ENCODE assay signal across 2 cellular contexts in genomic region chr1:228095161-228095560, GRCh38.
TF ChIP-seq lines count a peak whose summit lies in the region.

No MANE protein-coding gene starts in this region.

TF ChIP-seq in H1, 55 proteins besides CTCF, POLR2A, EP300 and RAD21:
- TF ChIP-seq HDAC2 (IDR thresholded peaks at IDR 0.05; ENCODE audit: borderline replicate concordance in 1 of 2, low read depth in 2 of 2, low read length in 2 of 2): no peak
- TF ChIP-seq SIRT6 (IDR thresholded peaks at IDR 0.05; ENCODE audit: low read length): no peak
- no peak for TF ChIP-seq MAFK (IDR thresholded peaks at IDR 0.05; ENCODE audit: low read depth, low read length)
- TF ChIP-seq RNF2 (IDR thresholded peaks at IDR 0.05; ENCODE audit: borderline replicate concordance, low read depth, low read length, missing control alignments, poor library complexity, severe bottlenecking): no peak
- TF ChIP-seq E2F6 (IDR thresholded peaks at IDR 0.05): no peak
- TF ChIP-seq CEBPB (IDR thresholded peaks at IDR 0.05; ENCODE audit: low read depth, low read length): no peak
- TF ChIP-seq BRCA1 (IDR thresholded peaks at IDR 0.05; ENCODE audit: low read depth, low read length): no peak
- no peak for TF ChIP-seq BACH1 (IDR thresholded peaks at IDR 0.05; ENCODE audit: low read length)
- TF ChIP-seq ASH2L (IDR thresholded peaks at IDR 0.05; ENCODE audit: low read length): no peak
- TF ChIP-seq RBBP5 (IDR thresholded peaks at IDR 0.05; ENCODE audit: borderline replicate concordance, low read depth, low read length): no peak
- no peak for TF ChIP-seq GABPA (IDR thresholded peaks at IDR 0.05; ENCODE audit: borderline replicate concordance, insufficient read depth, low read length)
- TF ChIP-seq TAF1 (IDR thresholded peaks at IDR 0.05; ENCODE audit: low read depth, low read length): no peak
- TF ChIP-seq YY1 (IDR thresholded peaks at IDR 0.05; ENCODE audit: low read depth, low read length): no peak
- TF ChIP-seq TBP (IDR thresholded peaks at IDR 0.05; ENCODE audit: low read depth, low read length): no peak
- TF ChIP-seq CHD2 (IDR thresholded peaks at IDR 0.05; ENCODE audit: low read length): no peak
- no peak for TF ChIP-seq EZH2 (IDR thresholded peaks at IDR 0.05; ENCODE audit: low read depth, low read length, severe bottlenecking)
- no peak for TF ChIP-seq KDM1A (IDR thresholded peaks at IDR 0.05; ENCODE audit: borderline replicate concordance, low read length)
- TF ChIP-seq SIX5 (IDR thresholded peaks at IDR 0.05; ENCODE audit: low read depth, low read length): no peak

TF ChIP-seq in GM23338, 12 proteins besides CTCF, POLR2A, EP300 and RAD21:
- no peak for TF ChIP-seq ZNF331 (CRISPR knock-in tag; IDR thresholded peaks at IDR 0.05; ENCODE audit: low read depth)
- TF ChIP-seq CREB1 (CRISPR knock-in tag; IDR thresholded peaks at IDR 0.05; ENCODE audit: low read depth): no peak
- no peak for TF ChIP-seq STAT1 (IDR thresholded peaks at IDR 0.05; ENCODE audit: unreplicated experiment)
- no peak for TF ChIP-seq JUNB (IDR thresholded peaks at IDR 0.05; ENCODE audit: unreplicated experiment)
- no peak for TF ChIP-seq EZH2phosphoT487 (IDR thresholded peaks at IDR 0.05; ENCODE audit: unreplicated experiment)
- no peak for TF ChIP-seq REST (IDR thresholded peaks at IDR 0.05; ENCODE audit: unreplicated experiment)
- TF ChIP-seq ZNF114 (CRISPR knock-in tag; IDR thresholded peaks at IDR 0.05): no peak
- TF ChIP-seq, protein P1, sequence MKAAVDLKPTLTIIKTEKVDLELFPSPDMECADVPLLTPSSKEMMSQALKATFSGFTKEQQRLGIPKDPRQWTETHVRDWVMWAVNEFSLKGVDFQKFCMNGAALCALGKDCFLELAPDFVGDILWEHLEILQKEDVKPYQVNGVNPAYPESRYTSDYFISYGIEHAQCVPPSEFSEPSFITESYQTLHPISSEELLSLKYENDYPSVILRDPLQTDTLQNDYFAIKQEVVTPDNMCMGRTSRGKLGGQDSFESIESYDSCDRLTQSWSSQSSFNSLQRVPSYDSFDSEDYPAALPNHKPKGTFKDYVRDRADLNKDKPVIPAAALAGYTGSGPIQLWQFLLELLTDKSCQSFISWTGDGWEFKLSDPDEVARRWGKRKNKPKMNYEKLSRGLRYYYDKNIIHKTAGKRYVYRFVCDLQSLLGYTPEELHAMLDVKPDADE (IDR thresholded peaks at IDR 0.05): no peak
- TF ChIP-seq POLR2AphosphoS5 (IDR thresholded peaks at IDR 0.05; ENCODE audit: low read depth): no peak
- no peak for TF ChIP-seq ZNF462 (CRISPR knock-in tag; IDR thresholded peaks at IDR 0.05)
- TF ChIP-seq EZH2 (IDR thresholded peaks at IDR 0.05; ENCODE audit: low read depth, unreplicated experiment): no peak
- no peak for TF ChIP-seq NANOG (IDR thresholded peaks at IDR 0.05; ENCODE audit: borderline replicate concordance)
